Comparison of ENCODE assay signal across 16 cellular contexts in the genomic region with DNA sequence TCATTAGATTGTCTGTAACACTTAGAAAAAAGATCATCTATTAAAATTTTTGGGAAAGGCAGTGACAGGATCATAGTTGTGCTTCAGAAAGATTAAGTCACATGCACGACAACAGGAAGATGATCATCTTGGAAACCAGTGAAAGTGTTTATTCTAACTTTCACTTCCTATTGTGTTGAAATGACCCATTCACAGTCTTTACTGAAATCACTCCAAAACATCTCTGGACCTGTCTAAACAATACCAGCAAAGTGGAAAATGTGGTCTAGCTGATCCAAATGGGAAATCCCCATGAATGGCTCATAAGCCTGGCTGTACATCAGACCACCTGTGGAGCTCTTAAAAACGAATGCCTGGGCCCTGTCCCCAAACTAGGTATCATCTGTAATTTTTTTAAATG.
DNase-seq lines count a peak whose midpoint lies in the region; ATAC-seq and TF ChIP-seq lines count a peak whose summit lies in the region.
"Had no signal": no experiment of that assay in that cellular context is flagged by ENCODE, and none has a peak within 500 bp of the region (broad histone marks: within the 10 kb centered on the region; RNA-seq: fewer than 3 reads in every experiment).

No MANE protein-coding gene starts in this region.

- TF ChIP-seq CTCF in MCF 10A (IDR thresholded peaks at IDR 0.05; ENCODE audit: unreplicated experiment) (no peak), breast epithelium (IDR thresholded peaks at IDR 0.05) (no peak), lower lobe of right lung (IDR thresholded peaks at IDR 0.05) (no peak)

- no peak overlapping the region for H3K27ac Mint-ChIP-seq in MCF 10A (ENCODE audit: low read depth, unreplicated experiment)
- no peak overlapping the region for H3K27ac Mint-ChIP-seq in activated naive CD8-positive, alpha-beta T cell treated with anti-CD3 and anti-CD28 coated beads for 36 hours
- H3K27ac Mint-ChIP-seq: effector memory CD8-positive, alpha-beta T cell; progenitor cell of endocrine pancreas had no signal

- DNase-seq in MCF 10A (ENCODE audit: unreplicated experiment) (peak; percentile 27), breast epithelium (ENCODE audit: low spot score in 2 of 2) (no peak), anterior cingulate cortex (lab: John Stamatoyannopoulos, UW) (no peak), lower lobe of right lung (no peak), NCI-H774 (lab: John Stamatoyannopoulos, UW) (no peak)
- peak; percentile 11 for DNase-seq in activated naive CD8-positive, alpha-beta T cell treated with anti-CD3 and anti-CD28 coated beads for 36 hours
- DNase-seq: ACHN; activated CD4-positive, CD25-positive, alpha-beta regulatory T cell; body of pancreas; effector memory CD8-positive, alpha-beta T cell; NCI-H2171 treated with DMSO at 0.1 percent for 48 hours; PC-3; upper lobe of left lung had no signal

- no peaks in the 10 kb centered on the region for H3K4me1 Mint-ChIP-seq in MCF 10A (ENCODE audit: insufficient read depth, unreplicated experiment)
- H3K4me1 Mint-ChIP-seq in activated naive CD8-positive, alpha-beta T cell treated with anti-CD3 and anti-CD28 coated beads for 36 hours, result peaks cover 7% of the 10 kb centered on the region

- peaks cover 69% of the 10 kb centered on the region for H3K27me3 Mint-ChIP-seq in MCF 10A (ENCODE audit: insufficient read depth, unreplicated experiment)
- peaks cover 56% of the 10 kb centered on the region for H3K27me3 Mint-ChIP-seq in activated naive CD8-positive, alpha-beta T cell treated with anti-CD3 and anti-CD28 coated beads for 36 hours
- H3K27me3 Mint-ChIP-seq: progenitor cell of endocrine pancreas had no signal

- H3K36me3 Mint-ChIP-seq in MCF 10A (ENCODE audit: insufficient read depth, unreplicated experiment), result no peaks in the 10 kb centered on the region
- no peaks in the 10 kb centered on the region for H3K36me3 Mint-ChIP-seq in activated naive CD8-positive, alpha-beta T cell treated with anti-CD3 and anti-CD28 coated beads for 36 hours

- intact Hi-C loops in MCF 10A (cut with micrococcal nuclease) (no loop called here), breast epithelium (cut with DNase I; ENCODE audit: low total_unique reads) (no loop called here), lower lobe of right lung (cut with DNase I) (no loop called here)

- ATAC-seq in HG02852 (IDR thresholded peaks at IDR 0.05; ENCODE audit: unreplicated experiment) (peak; percentile 59), HG03039 (IDR thresholded peaks at IDR 0.05; ENCODE audit: unreplicated experiment) (no peak), lower lobe of right lung (no peak)
- ATAC-seq: body of pancreas; effector memory CD8-positive, alpha-beta T cell; PC-3 had no signal

- no peaks in the 10 kb centered on the region for H3K36me3 ChIP-seq in breast epithelium
- no peaks in the 10 kb centered on the region for H3K36me3 ChIP-seq in lower lobe of right lung
- H3K36me3 ChIP-seq: upper lobe of left lung had no signal

- CTCF ChIA-PET in MCF 10A (lab: Yijun Ruan, JAX), result interaction anchor here (0.5 to 0.9 kb wide), 2 partner anchors 40 to 247 kb away, joined by 3 to 4 read pairs; no protein-coding TSS in a partner anchor

- BruUV-seq in MCF 10A (replicated peaks; lab: Mats Ljungman, UMichigan), result no TSS peak

- no peak overlapping the region for H3K4me3 ChIP-seq in breast epithelium
- H3K4me3 ChIP-seq in lower lobe of right lung, result no peak overlapping the region
- H3K4me3 ChIP-seq: body of pancreas, upper lobe of left lung had no signal

- no peak overlapping the region for H3K4me3 Mint-ChIP-seq in MCF 10A (ENCODE audit: unreplicated experiment)
- no peak overlapping the region for H3K4me3 Mint-ChIP-seq in activated naive CD8-positive, alpha-beta T cell treated with anti-CD3 and anti-CD28 coated beads for 36 hours
- H3K4me3 Mint-ChIP-seq: effector memory CD8-positive, alpha-beta T cell had no signal

- H3K9me3 Mint-ChIP-seq in MCF 10A (ENCODE audit: unreplicated experiment), result no peaks in the 10 kb centered on the region
- peaks cover 7% of the 10 kb centered on the region for H3K9me3 Mint-ChIP-seq in activated naive CD8-positive, alpha-beta T cell treated with anti-CD3 and anti-CD28 coated beads for 36 hours

- no peaks in the 10 kb centered on the region for H3K27me3 ChIP-seq in breast epithelium
- H3K27me3 ChIP-seq in lower lobe of right lung (ENCODE audit: low read depth), result peaks cover 7% of the 10 kb centered on the region
- H3K27me3 ChIP-seq: body of pancreas, upper lobe of left lung had no signal

- H3K9me3 ChIP-seq in breast epithelium (peaks cover 0 to 3% of the 10 kb centered on the region in 2 donors), lower lobe of right lung (no peaks in the 10 kb centered on the region)
- H3K9me3 ChIP-seq: body of pancreas had no signal

- H3K27ac ChIP-seq in breast epithelium (no peak overlapping the region), lower lobe of right lung (no peak overlapping the region)
- H3K27ac ChIP-seq: body of pancreas, upper lobe of left lung had no signal

- H3K4me1 ChIP-seq in breast epithelium, result no peaks in the 10 kb centered on the region
- no peaks in the 10 kb centered on the region for H3K4me1 ChIP-seq in lower lobe of right lung
- H3K4me1 ChIP-seq: body of pancreas, upper lobe of left lung had no signal

- POLR2A ChIA-PET in MCF 10A (lab: Yijun Ruan, JAX), result no interaction called here

- TF ChIP-seq POLR2A in breast epithelium (IDR thresholded peaks at IDR 0.05), result no peak

Comparison
In these comparisons a context has a peak if more than half of its experiments do, and no peak if none do; other contexts are left out.
1. DNase-seq: peak in MCF 10A (single experiment) and activated naive CD8-positive, alpha-beta T cell treated with anti-CD3 and anti-CD28 coated beads for 36 hours (single experiment); none in breast epithelium (0 of 2), anterior cingulate cortex (0 of 58), lower lobe of right lung (single experiment) and NCI-H774 (single experiment).